Comparison of ENCODE assay signal across 11 cellular contexts in genomic region chr17:74893936-74894671, GRCh38. TPM values are rescaled to one million over a fixed set of nuclear protein-coding genes. Genes with fewer than 3 reads are reported as not detected.
DNase-seq lines count a peak whose midpoint lies in the region; ATAC-seq and TF ChIP-seq lines count a peak whose summit lies in the region.
"Had no signal": no experiment of that assay in that cellular context is flagged by ENCODE, and none has a peak within 500 bp of the region (broad histone marks: within the 10 kb centered on the region; RNA-seq: fewer than 3 reads in every experiment).

No MANE protein-coding gene starts in this region.

- H3K27ac Mint-ChIP-seq in T-helper 2 cell treated with Interferon-gamma antibody and Interleukin-4, amounts not matched to agents 5 μg/mL and 100 μg/mL, for 36 hours = no peak overlapping the region
- H3K27ac Mint-ChIP-seq in neural progenitor cell = peak overlapping the region; percentile 82

- H4K20me1 ChIP-seq in neural progenitor cell (ENCODE audit: low read depth) = no peaks in the 10 kb centered on the region

- H3K4me1 Mint-ChIP-seq in T-helper 2 cell treated with Interferon-gamma antibody and Interleukin-4, amounts not matched to agents 5 μg/mL and 100 μg/mL, for 36 hours (ENCODE audit: low read depth) = peaks cover 2% of the 10 kb centered on the region
- peaks cover 10% of the 10 kb centered on the region for H3K4me1 Mint-ChIP-seq in neural progenitor cell

- H3K9me3 Mint-ChIP-seq in T-helper 2 cell treated with Interferon-gamma antibody and Interleukin-4, amounts not matched to agents 5 μg/mL and 100 μg/mL, for 36 hours = no peaks in the 10 kb centered on the region
- H3K9me3 Mint-ChIP-seq in neural progenitor cell = no peaks in the 10 kb centered on the region

- peaks cover 5% of the 10 kb centered on the region for H3F3A ChIP-seq in neural progenitor cell (ENCODE audit: low read depth)

- peak overlapping the region; percentile 55 for H3K4me3 Mint-ChIP-seq in T-helper 2 cell treated with Interferon-gamma antibody and Interleukin-4, amounts not matched to agents 5 μg/mL and 100 μg/mL, for 36 hours
- peak overlapping the region; percentile 84 for H3K4me3 Mint-ChIP-seq in neural progenitor cell

- H3K4me3 ChIP-seq in coronary artery = peak overlapping the region; percentile 63
- peak overlapping the region; percentile 54 for H3K4me3 ChIP-seq in neural progenitor cell
- H3K4me3 ChIP-seq: uterus had no signal

- no peaks in the 10 kb centered on the region for H3K79me2 ChIP-seq in neural progenitor cell (ENCODE audit: low read depth)

- TF ChIP-seq CTCF in coronary artery (IDR thresholded peaks at IDR 0.05) = no peak
- TF ChIP-seq CTCF in neural progenitor cell (IDR thresholded peaks at IDR 0.05) = no peak

- peak overlapping the region; percentile 87 for H3K4me2 ChIP-seq in neural progenitor cell

- H3K36me3 ChIP-seq in neural progenitor cell = no peaks in the 10 kb centered on the region
- H3K36me3 ChIP-seq: pancreas, uterus had no signal

- H3K9ac ChIP-seq in neural progenitor cell = no peak overlapping the region

- DNase-seq in T-helper 2 cell treated with Interferon-gamma antibody and Interleukin-4, amounts not matched to agents 5 μg/mL and 100 μg/mL, for 36 hours (ENCODE audit: low spot score) = no peak
- DNase-seq in T-helper 2 cell (no peak), coronary artery (ENCODE audit: low spot score) (no peak), neural progenitor cell (ENCODE audit: low spot score) (no peak), iPS-NIHi11 (ENCODE audit: low spot score) (no peak)
- DNase-seq: activated effector memory CD4-positive, alpha-beta T cell treated with anti-CD3 and anti-CD28 coated beads, Interleukin-2, amount 50 U/mL, for 16 hours; effector memory CD4-positive, alpha-beta T cell; NCI-H1105; pancreas; uterus had no signal

- peaks cover 6% of the 10 kb centered on the region for H3K4me1 ChIP-seq in neural progenitor cell

- H3K36me3 Mint-ChIP-seq in T-helper 2 cell treated with Interferon-gamma antibody and Interleukin-4, amounts not matched to agents 5 μg/mL and 100 μg/mL, for 36 hours (ENCODE audit: low read depth) = no peaks in the 10 kb centered on the region
- no peaks in the 10 kb centered on the region for H3K36me3 Mint-ChIP-seq in neural progenitor cell

- H3K27me3 Mint-ChIP-seq in T-helper 2 cell treated with Interferon-gamma antibody and Interleukin-4, amounts not matched to agents 5 μg/mL and 100 μg/mL, for 36 hours (ENCODE audit: low read depth) = peaks cover 48% of the 10 kb centered on the region
- peaks cover 56% of the 10 kb centered on the region for H3K27me3 Mint-ChIP-seq in neural progenitor cell (ENCODE audit: insufficient read depth, low read depth)

- peaks cover 77% of the 10 kb centered on the region for H3K27me3 ChIP-seq in neural progenitor cell
- H3K27me3 ChIP-seq: pancreas had no signal

- no peaks in the 10 kb centered on the region for H3K9me3 ChIP-seq in neural progenitor cell (ENCODE audit: low read depth)
- H3K9me3 ChIP-seq: pancreas, uterus had no signal

- H3K27ac ChIP-seq in coronary artery (no peak overlapping the region), neural progenitor cell (no peak overlapping the region)
- H3K27ac ChIP-seq: pancreas, uterus had no signal

- no peak for ATAC-seq in GM21723 (IDR thresholded peaks at IDR 0.05; ENCODE audit: unreplicated experiment)

- H2AFZ ChIP-seq in neural progenitor cell (replicated peaks) = no peak overlapping the region

RNA-seq across cellular contexts. Expression of gene FADS6, which starts 0.7 kb away (rescaled TPM):
- 0.36 TPM in 1 of 2 replicates, not detected in the other for total RNA-seq in neural progenitor cell (ENCODE audit: low replicate concordance)
- total RNA-seq: uterus had no signal

RNA-seq across cellular contexts. Expression of gene FDXR, which starts 21.3 kb away (rescaled TPM):
- total RNA-seq in neural progenitor cell (ENCODE audit: low replicate concordance) = 7.4 and 25.3 TPM in 2 replicates

RNA-seq across cellular contexts. Expression of gene USH1G, which starts 29.0 kb away (rescaled TPM):
- 0.25 TPM in 1 of 2 replicates, not detected in the other for total RNA-seq in neural progenitor cell (ENCODE audit: low replicate concordance)

RNA-seq across cellular contexts. Expression of gene OTOP2, which starts 30.0 kb away (rescaled TPM):
- not detected in 2 replicates for total RNA-seq in neural progenitor cell (ENCODE audit: low replicate concordance)
- total RNA-seq: pancreas had no signal

RNA-seq across cellular contexts. Expression of gene GRIN2C, which starts 34.4 kb away (rescaled TPM):
- 0.03 TPM in 1 of 2 replicates, not detected in the other for total RNA-seq in neural progenitor cell (ENCODE audit: low replicate concordance)
